8 cellular contexts compared by ENCODE assay signal in genomic region chr16:66515543-66516171, GRCh38. TPM values are rescaled to one million over a fixed set of nuclear protein-coding genes. Genes with fewer than 3 reads are reported as not detected.
DNase-seq lines count a peak whose midpoint lies in the region; TF ChIP-seq lines count a peak whose summit lies in the region.

No MANE protein-coding gene starts in this region.

- DNase-seq in NCI-H82 (lab: John Stamatoyannopoulos, UW): peak; percentile 7
- DNase-seq in NCI-H82 treated with DMSO at 0.1 percent for 48 hours (lab: John Stamatoyannopoulos, UW; ENCODE audit: unreplicated experiment): no peak
- DNase-seq in PC-9: no peak
- peak; percentile 57 to 75 for DNase-seq in dermis microvascular lymphatic vessel endothelial cell (ENCODE audit: low read depth in 2 of 2)
- DNase-seq in nephron progenitor cell: no peak
- DNase-seq in NCI-H2171 treated with DMSO at 0.1 percent for 48 hours (lab: John Stamatoyannopoulos, UW): no peak
- no peak for DNase-seq in middle frontal gyrus (ENCODE audit: extremely low spot score, low spot score)
- DNase-seq in occipital lobe (lab: John Stamatoyannopoulos, UW): no peak

- H3K4me1 Mint-ChIP-seq in nephron progenitor cell: peaks cover 31% of the 10 kb centered on the region

- peaks cover 43% of the 10 kb centered on the region for H3F3A ChIP-seq in PC-9 (ENCODE audit: insufficient read depth, low read depth)

- intact Hi-C loops in PC-9 (cut with micrococcal nuclease; ENCODE audit: unreplicated experiment): loop anchor here (10.0 kb wide), 2 partner anchors 241 to 419 kb away; partner anchors contain the start of genes CES2 and CIAO2B

- H3K4me1 ChIP-seq in PC-9 (replicated peaks; ENCODE audit: insufficient read depth): peaks cover 78% of the 10 kb centered on the region

- no peaks in the 10 kb centered on the region for H3K36me3 ChIP-seq in PC-9 (ENCODE audit: low read depth)

- H3K79me2 ChIP-seq in PC-9 (ENCODE audit: low read depth): no peaks in the 10 kb centered on the region

- no peaks in the 10 kb centered on the region for H3K27me3 ChIP-seq in PC-9 (ENCODE audit: insufficient read depth, low read depth)

- H3K27ac Mint-ChIP-seq in nephron progenitor cell: peak overlapping the region; percentile 84

- no peak overlapping the region for H3K27ac ChIP-seq in PC-9

- H3K9me2 ChIP-seq in PC-9 (ENCODE audit: insufficient read depth): no peaks in the 10 kb centered on the region

- TF ChIP-seq CTCF in PC-9 (conservative IDR thresholded peaks at IDR 0.05) (peak; percentile 55), nephron progenitor cell (IDR thresholded peaks at IDR 0.05) (no peak)

- no peaks in the 10 kb centered on the region for H3K9me3 ChIP-seq in PC-9 (ENCODE audit: insufficient read depth, low read depth)

- H3K9me3 Mint-ChIP-seq in nephron progenitor cell: no peaks in the 10 kb centered on the region

- POLR2A ChIA-PET in PC-9 (lab: Charles Lee; ENCODE audit: unreplicated experiment): no interaction called here

- H3K4me2 ChIP-seq in PC-9: no peak overlapping the region; the same call in 1 of the 2 replicates

- no peaks in the 10 kb centered on the region for H4K20me1 ChIP-seq in PC-9 (ENCODE audit: insufficient read depth)

- no peak overlapping the region for H3K4me3 ChIP-seq in PC-9

- peaks cover 2% of the 10 kb centered on the region for H3K27me3 Mint-ChIP-seq in nephron progenitor cell (ENCODE audit: low read depth, poor library complexity)

- H2AFZ ChIP-seq in PC-9: no peak overlapping the region

- BruUV-seq in PC-9 (replicated peaks; lab: Mats Ljungman, UMichigan): no TSS peak

- H3K36me3 Mint-ChIP-seq in nephron progenitor cell (ENCODE audit: low read depth): peaks cover 61% of the 10 kb centered on the region

- CTCF ChIA-PET in PC-9 (lab: Charles Lee): no interaction called here

- H3K4me3 Mint-ChIP-seq in nephron progenitor cell: no peak overlapping the region

RNA-seq across cellular contexts. Expression of gene TK2, which starts 34.3 kb away (rescaled TPM):
- 20.1 and 20.9 TPM in 2 replicates for total RNA-seq in PC-9 (2021)
- 25.7 and 35.4 TPM in 2 replicates for total RNA-seq in dermis microvascular lymphatic vessel endothelial cell
- 26.4 TPM for total RNA-seq in occipital lobe

RNA-seq across cellular contexts. Expression of gene CKLF, which starts 36.7 kb away (rescaled TPM):
- total RNA-seq in PC-9 (2021): 77.1 and 86.4 TPM in 2 replicates
- 69.7 and 84.0 TPM in 2 replicates for total RNA-seq in dermis microvascular lymphatic vessel endothelial cell
- 37.0 TPM for total RNA-seq in occipital lobe

RNA-seq across cellular contexts. Expression of gene CMTM1, which starts 50.6 kb away (rescaled TPM):
- total RNA-seq in PC-9 (2021) (6.1 and 9.4 TPM in 2 replicates), dermis microvascular lymphatic vessel endothelial cell (1.9 and 2.1 TPM in 2 replicates), occipital lobe (2.7 TPM)

Comparison
In these comparisons a context has a peak if more than half of its experiments do, and no peak if none do; other contexts are left out.
1. DNase-seq: peak in NCI-H82 (single experiment) and dermis microvascular lymphatic vessel endothelial cell (2 of 2); none in NCI-H82 treated with DMSO at 0.1 percent for 48 hours (single experiment), PC-9 (0 of 2), nephron progenitor cell (single experiment), NCI-H2171 treated with DMSO at 0.1 percent for 48 hours (single experiment), middle frontal gyrus (single experiment) and occipital lobe (single experiment).